Comparison of ENCODE assay signal across 13 cellular contexts in the genomic region with DNA sequence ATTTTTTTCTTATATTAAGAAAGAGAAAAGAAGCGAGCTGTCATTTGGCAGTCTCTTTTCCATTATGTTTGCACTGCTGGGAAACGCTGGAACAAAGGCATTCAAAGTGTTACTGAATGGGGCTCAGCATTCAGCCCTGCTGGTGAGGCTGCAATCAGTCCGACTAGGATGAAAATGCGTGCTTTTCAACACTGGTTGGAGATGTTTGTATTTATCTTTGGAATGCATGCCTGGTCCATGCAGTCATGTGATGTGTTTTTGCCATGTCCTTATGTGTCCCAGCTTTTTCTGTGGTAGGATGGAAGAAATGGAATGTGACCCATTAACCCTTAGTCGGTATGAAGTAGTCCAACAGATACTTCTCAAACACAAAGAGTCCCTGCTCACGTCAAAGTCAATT.
A peak's percentile ranks its signal among the peaks of the same experiment; 100 is the strongest.
DNase-seq lines count a peak whose midpoint lies in the region; TF ChIP-seq lines count a peak whose summit lies in the region.
"Had no signal": no experiment of that assay in that cellular context is flagged by ENCODE, and none has a peak within 500 bp of the region (broad histone marks: within the 10 kb centered on the region; RNA-seq: fewer than 3 reads in every experiment).

No MANE protein-coding gene starts in this region.

- H3K27me3 ChIP-seq in testis, result no peaks in the 10 kb centered on the region

- TF ChIP-seq CTCF in fibroblast of mammary gland (conservative IDR thresholded peaks at IDR 0.05; ENCODE audit: control insufficient read depth, insufficient read depth, low read depth, low read length) (no peak), testis (IDR thresholded peaks at IDR 0.05) (no peak)

- intact Hi-C loops in testis (cut with DNase I; ENCODE audit: low total_unique reads), result no loop called here

- no peaks in the 10 kb centered on the region for H3K9me3 ChIP-seq in mesodermal cell (ENCODE audit: control insufficient read depth, low read length)
- H3K9me3 ChIP-seq in testis, result no peaks in the 10 kb centered on the region

- H3K36me3 ChIP-seq in mesodermal cell (ENCODE audit: control insufficient read depth, insufficient read depth, low read length) (no peaks in the 10 kb centered on the region), testis (ENCODE audit: low read depth, missing control alignments) (no peaks in the 10 kb centered on the region)

- DNase-seq in AG20443 (ENCODE audit: low spot score) (peak; percentile 49), NCI-H2227 (lab: John Stamatoyannopoulos, UW; ENCODE audit: unreplicated experiment) (peak; percentile 42), fibroblast of mammary gland (ENCODE audit: low read depth) (peak; percentile 51), NCI-H1417 treated with DMSO at 0.1 percent for 48 hours (lab: John Stamatoyannopoulos, UW) (no peak), NCI-H187 (lab: John Stamatoyannopoulos, UW) (no peak), testis (no peak)
- no peak for DNase-seq in stimulated activated CD4-positive, alpha-beta T cell treated with anti-CD3 and anti-CD28 coated beads, Interleukin-4, amount 100 ng/mL, for 4 hours
- DNase-seq: activated CD4-positive, alpha-beta T cell treated with anti-CD3 and anti-CD28 coated beads, Interleukin-2, amount 50 U/mL, for 48 hours; activated naive CD8-positive, alpha-beta T cell treated with anti-CD3 and anti-CD28 coated beads for 36 hours; AML-193; erythroblast; T-cell had no signal

- 38 to 48% methylated on average over 4 of the region's 6 CpGs for WGBS in mesodermal cell (ENCODE audit: insufficient coverage in 2 of 2), 2 experiments
- WGBS in testis, 2 donors, result 37 to 49% methylated on average over 6 of the region's 6 CpGs

- H3K27ac ChIP-seq in mesodermal cell (ENCODE audit: low read depth, low read length, severe bottlenecking), result peak overlapping the region; percentile 37
- H3K27ac ChIP-seq in testis, result no peak overlapping the region

- H3K4me1 ChIP-seq in mesodermal cell (ENCODE audit: control insufficient read depth, insufficient read depth, low read length, poor library complexity, severe bottlenecking) (peaks cover 8% of the 10 kb centered on the region), testis (no peaks in the 10 kb centered on the region)

- H3K4me3 ChIP-seq in fibroblast of mammary gland (ENCODE audit: control insufficient read depth, low read depth, low read length), result no peak overlapping the region
- H3K4me3 ChIP-seq in mesodermal cell (ENCODE audit: extremely low read depth, insufficient read depth, low read length, poor library complexity, severe bottlenecking), result no peak overlapping the region
- no peak overlapping the region for H3K4me3 ChIP-seq in testis

- TF ChIP-seq POLR2A in testis (IDR thresholded peaks at IDR 0.05), result no peak

Comparison
In these comparisons a context has a peak if more than half of its experiments do, and no peak if none do; other contexts are left out.
1. DNase-seq: peak in AG20443 (single experiment), NCI-H2227 (single experiment) and fibroblast of mammary gland (single experiment); none in NCI-H1417 treated with DMSO at 0.1 percent for 48 hours (single experiment), NCI-H187 (0 of 2), stimulated activated CD4-positive, alpha-beta T cell treated with anti-CD3 and anti-CD28 coated beads, Interleukin-4, amount 100 ng/mL, for 4 hours (0 of 2) and testis (single experiment).